ENCODE assay signal across 21 cellular contexts in genomic region chr7:36277247-36277542, GRCh38.
DNase-seq lines count a peak whose midpoint lies in the region; ATAC-seq and TF ChIP-seq lines count a peak whose summit lies in the region.
"Had no signal": no experiment of that assay in that cellular context is flagged by ENCODE, and none has a peak within 500 bp of the region (broad histone marks: within the 10 kb centered on the region; RNA-seq: fewer than 3 reads in every experiment).

No MANE protein-coding gene starts in this region.

- H3K9me2 ChIP-seq in GM23338 (ENCODE audit: insufficient read depth): no peaks in the 10 kb centered on the region; the same call in 1 of the 2 replicates

- H3K36me3 ChIP-seq in GM23338 (ENCODE audit: insufficient read depth): no peaks in the 10 kb centered on the region
- no peaks in the 10 kb centered on the region for H3K36me3 ChIP-seq in neutrophil

- TF ChIP-seq CTCF in GM23338 (conservative IDR thresholded peaks at IDR 0.05; ENCODE audit: low read depth in 2 of 2) (no peak), neutrophil (IDR thresholded peaks at IDR 0.05) (no peak)

- H2AFZ ChIP-seq in GM23338: no peak overlapping the region
- H2AFZ ChIP-seq: PC-9 had no signal

- H3K27me3 ChIP-seq in GM23338 (ENCODE audit: insufficient read depth): no peaks in the 10 kb centered on the region
- H3K27me3 ChIP-seq in neutrophil: no peaks in the 10 kb centered on the region
- H3K27me3 ChIP-seq: testis had no signal

- no peaks in the 10 kb centered on the region for H3K9me3 Mint-ChIP-seq in GM23338
- H3K9me3 Mint-ChIP-seq: naive thymus-derived CD4-positive, alpha-beta T cell had no signal

- no peak overlapping the region for H3K4me3 Mint-ChIP-seq in GM23338
- H3K4me3 Mint-ChIP-seq: activated naive CD8-positive, alpha-beta T cell; naive thymus-derived CD4-positive, alpha-beta T cell had no signal

- no peak for ATAC-seq in GM23338
- peak; percentile 44 for ATAC-seq in esophagus mucosa
- no peak for ATAC-seq in HG02840 (IDR thresholded peaks at IDR 0.05; ENCODE audit: low FRiP score, unreplicated experiment)
- ATAC-seq in stimulated activated naive CD8-positive, alpha-beta T cell treated with anti-CD3 and anti-CD28 coated beads, Interleukin-15, Interleukin-2, amounts not matched to agents 100 U/mL and 50 U/mL, for 24 hours: no peak
- ATAC-seq: GM12878; naive thymus-derived CD4-positive, alpha-beta T cell had no signal

- H3K4me1 ChIP-seq in GM23338 (ENCODE audit: insufficient read depth) (peaks cover 75% of the 10 kb centered on the region), neutrophil (ENCODE audit: control insufficient read depth in 1 of 2, insufficient read depth in 1 of 2, low read depth in 1 of 2, low read length in 1 of 2) (peaks cover 50 to 57% of the 10 kb centered on the region in 2 experiments)

- H3F3A ChIP-seq in GM23338 (replicated peaks; ENCODE audit: low read depth): peaks cover 9% of the 10 kb centered on the region

- H3K4me1 Mint-ChIP-seq in GM23338: peaks cover 82% of the 10 kb centered on the region

- peaks cover 13% of the 10 kb centered on the region for H3K27me3 Mint-ChIP-seq in GM23338 (ENCODE audit: insufficient read depth, low read depth, poor library complexity)
- H3K27me3 Mint-ChIP-seq: activated naive CD8-positive, alpha-beta T cell had no signal

- peak overlapping the region; percentile 57; the same call in 1 of the 2 replicates for H3K4me2 ChIP-seq in GM23338
- H3K4me2 ChIP-seq: PC-9, smooth muscle cell had no signal

- no peaks in the 10 kb centered on the region for H4K20me1 ChIP-seq in GM23338 (replicated peaks; ENCODE audit: insufficient read depth)

- H3K4me3 ChIP-seq in GM23338 (no peak overlapping the region), neutrophil (ENCODE audit: low read depth in 1 of 2, low read length in 1 of 2) (no peak overlapping the region)
- H3K4me3 ChIP-seq: GM12878, PC-9, smooth muscle cell, testis had no signal

- no peaks in the 10 kb centered on the region for H3K79me2 ChIP-seq in GM23338 (replicated peaks; ENCODE audit: insufficient read depth)

- no peak for DNase-seq in GM23338 (ENCODE audit: low spot score)
- DNase-seq in NCI-H69 (lab: John Stamatoyannopoulos, UW): peak; percentile 22
- DNase-seq in activated naive CD4-positive, alpha-beta T cell treated with Interleukin-2 at 50 U/mL for 16 hours: no peak
- no peak for DNase-seq in SIG-M5 treated with dmso at 0.1 percent for 504 hours (lab: John Stamatoyannopoulos, UW; ENCODE audit: unreplicated experiment)
- DNase-seq in stimulated activated naive CD8-positive, alpha-beta T cell treated with anti-CD3 and anti-CD28 coated beads, Interleukin-15, Interleukin-2, amounts not matched to agents 100 U/mL and 50 U/mL, for 24 hours: no peak
- DNase-seq: activated CD4-positive, alpha-beta T cell treated with anti-CD3 and anti-CD28 coated beads, Interleukin-2, amount 50 U/mL, for 1 hour; activated T-cell treated with anti-CD3 and anti-CD28 coated beads, Interleukin-2, amount 50 U/mL, for 1 hour; COR-L47; effector memory CD4-positive, alpha-beta T cell; GDM1; naive thymus-derived CD4-positive, alpha-beta T cell; NCI-H1048; NCI-H2171; PC-9; testis had no signal

- 0 out of 3 replicates have a peak, but pooled peaks cover 3% of the 10 kb centered on the region for H3K36me3 Mint-ChIP-seq in GM23338 (ENCODE audit: low read depth)
- H3K36me3 Mint-ChIP-seq: activated naive CD8-positive, alpha-beta T cell had no signal

- H3K27ac ChIP-seq in GM23338 (ENCODE audit: low read depth) (0 out of 2 replicates have a peak overlapping the region, but pooled peaks have one; percentile 14), neutrophil (peak overlapping the region; percentile 32)
- H3K27ac ChIP-seq: PC-9 had no signal

- H3K27ac Mint-ChIP-seq in GM23338: no peak overlapping the region
- H3K27ac Mint-ChIP-seq: activated naive CD8-positive, alpha-beta T cell; naive thymus-derived CD4-positive, alpha-beta T cell had no signal

- no peaks in the 10 kb centered on the region for H3K9me3 ChIP-seq in neutrophil
- H3K9me3 ChIP-seq: testis had no signal

TF ChIP-seq in GM23338, 12 proteins besides CTCF, POLR2A, EP300 and RAD21 (continues in another document):
- TF ChIP-seq CREB1 (CRISPR knock-in tag; IDR thresholded peaks at IDR 0.05; ENCODE audit: low read depth) (no peak), ETS1 (IDR thresholded peaks at IDR 0.05) (no peak), ZNF331 (CRISPR knock-in tag; IDR thresholded peaks at IDR 0.05; ENCODE audit: low read depth) (no peak), EZH2phosphoT487 (IDR thresholded peaks at IDR 0.05; ENCODE audit: unreplicated experiment) (no peak), ZNF462 (CRISPR knock-in tag; IDR thresholded peaks at IDR 0.05) (no peak), EZH2 (IDR thresholded peaks at IDR 0.05; ENCODE audit: low read depth, unreplicated experiment) (no peak), POLR2AphosphoS5 (IDR thresholded peaks at IDR 0.05; ENCODE audit: low read depth) (no peak), NANOG (IDR thresholded peaks at IDR 0.05; ENCODE audit: borderline replicate concordance) (no peak)
